8 cellular contexts compared by ENCODE assay signal in the genomic region with DNA sequence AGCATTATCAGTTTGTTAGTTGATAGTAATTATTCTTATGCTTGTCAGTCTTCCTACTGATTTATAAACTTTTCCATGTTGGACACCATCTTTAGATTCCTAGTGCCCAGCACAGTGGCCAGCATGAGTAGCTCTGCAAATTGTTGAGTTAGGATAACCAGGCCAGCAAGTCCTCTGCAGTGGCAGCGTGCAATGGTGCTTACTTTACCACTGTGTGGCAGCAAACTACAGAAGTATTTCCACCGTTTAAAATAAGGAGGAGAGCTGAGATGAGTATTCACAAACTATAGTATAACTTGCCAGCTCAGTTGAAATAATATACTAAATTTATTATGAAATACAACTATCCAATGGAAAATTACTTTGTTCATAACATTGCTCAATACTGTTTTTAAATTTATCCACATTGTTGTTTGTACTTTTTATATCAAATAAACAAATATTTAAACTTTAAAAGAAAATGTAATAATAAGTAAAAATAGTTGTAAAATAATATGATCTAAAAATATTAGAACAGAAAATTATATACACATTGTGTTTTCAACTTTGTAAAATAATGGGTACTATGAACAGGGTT. TPM values are rescaled to one million over a fixed set of nuclear protein-coding genes. Genes with fewer than 3 reads are reported as not detected.
DNase-seq lines count a peak whose midpoint lies in the region; ATAC-seq and TF ChIP-seq lines count a peak whose summit lies in the region.

No MANE protein-coding gene starts in this region.

- H3K27me3 Mint-ChIP-seq in endothelial cell (ENCODE audit: unreplicated experiment) (peaks cover 2% of the 10 kb centered on the region), naive B cell (peaks cover 5 to 7% (median 6%) of the 10 kb centered on the region in 3 donors)

- no peaks in the 10 kb centered on the region for H3K27me3 ChIP-seq in MG63

- no peaks in the 10 kb centered on the region for H3K9me3 ChIP-seq in MG63

- H3K4me1 Mint-ChIP-seq in endothelial cell (ENCODE audit: unreplicated experiment) (no peaks in the 10 kb centered on the region), naive B cell (no peaks in the 10 kb centered on the region)

- H3K9me3 Mint-ChIP-seq in endothelial cell (ENCODE audit: unreplicated experiment) (no peaks in the 10 kb centered on the region), naive B cell (no peaks in the 10 kb centered on the region)

- ATAC-seq in naive B cell (ENCODE audit: low read depth in 2 of 2): peak; percentile 40 to 55

- no peak overlapping the region for H3K4me3 ChIP-seq in MG63

- no peak overlapping the region for H3K4me3 Mint-ChIP-seq in endothelial cell (ENCODE audit: unreplicated experiment)
- H3K4me3 Mint-ChIP-seq in naive B cell: no peak overlapping the region

- H3K36me3 ChIP-seq in MG63: no peaks in the 10 kb centered on the region

- peak; percentile 49 for DNase-seq in SIG-M5 treated with dmso at 0.1 percent for 504 hours (lab: John Stamatoyannopoulos, UW; ENCODE audit: unreplicated experiment)
- DNase-seq in SIG-M5 (lab: John Stamatoyannopoulos, UW): no peak
- peak; percentile 36 for DNase-seq in MG63
- peak; percentile 63 for DNase-seq in SW480 (ENCODE audit: low spot score)
- DNase-seq in endothelial cell (ENCODE audit: low spot score): peak; percentile 19
- no peak for DNase-seq in naive B cell
- no peak for DNase-seq in effector CD4-positive, alpha-beta T cell
- no peak for DNase-seq in activated CD8-positive, alpha-beta memory T cell treated with anti-CD3 and anti-CD28 coated beads for 24 hours

- no peaks in the 10 kb centered on the region for H3K36me3 Mint-ChIP-seq in endothelial cell (ENCODE audit: low read depth, unreplicated experiment)
- no peaks in the 10 kb centered on the region for H3K36me3 Mint-ChIP-seq in naive B cell

- peak; percentile 38 for TF ChIP-seq CTCF in endothelial cell (IDR thresholded peaks at IDR 0.05; ENCODE audit: unreplicated experiment)

- H3K27ac Mint-ChIP-seq in endothelial cell (ENCODE audit: unreplicated experiment) (no peak overlapping the region), naive B cell (no peak overlapping the region)

RNA-seq across cellular contexts. Expression of gene THADA, which starts 9.3 kb away (rescaled TPM):
- total RNA-seq in MG63 (2014; rRNA removed; shearing (Covaris generic); ENCODE audit: low replicate concordance): 27.1 and 37.4 TPM in 2 replicates
- total RNA-seq in endothelial cell (ENCODE audit: unreplicated experiment): 19.4 TPM
- 10 to 100 TPM in 5 of 6 donors, 1 to 10 TPM in 1; 8.3 to 20.2 (median 13.0) TPM for polyA plus RNA-seq in naive B cell (ENCODE audit: low read depth in 6 of 6)

RNA-seq across cellular contexts. Expression of gene PLEKHH2, which starts 31.9 kb away (rescaled TPM):
- 0.44 and 1.2 TPM in 2 replicates for total RNA-seq in MG63 (2014; rRNA removed; shearing (Covaris generic); ENCODE audit: low replicate concordance)
- 1.6 TPM for total RNA-seq in endothelial cell (ENCODE audit: unreplicated experiment)
- polyA plus RNA-seq in naive B cell (ENCODE audit: low read depth in 6 of 6): not detected

Comparison
In these comparisons a context has a peak if more than half of its experiments do, and no peak if none do; other contexts are left out.
1. DNase-seq: peak in SIG-M5 treated with dmso at 0.1 percent for 504 hours (single experiment), MG63 (single experiment), SW480 (single experiment) and endothelial cell (single experiment); none in SIG-M5 (single experiment), naive B cell (single experiment), effector CD4-positive, alpha-beta T cell (single experiment) and activated CD8-positive, alpha-beta memory T cell treated with anti-CD3 and anti-CD28 coated beads for 24 hours (single experiment).